Comparison of ENCODE assay signal across 14 cellular contexts in genomic region chr2:205654878-205655601, GRCh38. TPM values are rescaled to one million over a fixed set of nuclear protein-coding genes. Genes with fewer than 3 reads are reported as not detected.
A peak's percentile ranks its signal among the peaks of the same experiment; 100 is the strongest.
DNase-seq lines count a peak whose midpoint lies in the region; ATAC-seq and TF ChIP-seq lines count a peak whose summit lies in the region.
"Had no signal": no experiment of that assay in that cellular context is flagged by ENCODE, and none has a peak within 500 bp of the region (broad histone marks: within the 10 kb centered on the region; RNA-seq: fewer than 3 reads in every experiment).

No MANE protein-coding gene starts in this region.

- peaks cover 28% of the 10 kb centered on the region for H3K4me1 ChIP-seq in ACC112 (ENCODE audit: control insufficient read depth, insufficient read depth, low read length, unreplicated experiment)
- peaks cover 0 to 13% (median 0%) of the 10 kb centered on the region in 3 donors for H3K4me1 ChIP-seq in gastroesophageal sphincter
- peaks cover 0 to 5% of the 10 kb centered on the region in 2 donors for H3K4me1 ChIP-seq in aorta (ENCODE audit: control insufficient read depth in 1 of 2, insufficient read depth in 2 of 2, low read length in 2 of 2)

- peaks cover 69% of the 10 kb centered on the region for H3K4me1 Mint-ChIP-seq in HFFc6 (ENCODE audit: low read depth)
- H3K4me1 Mint-ChIP-seq in CD14-positive monocyte: no peaks in the 10 kb centered on the region
- H3K4me1 Mint-ChIP-seq: IgD-negative memory B cell had no signal

- no peaks in the 10 kb centered on the region for H3K9me3 ChIP-seq in gastroesophageal sphincter
- H3K9me3 ChIP-seq in aorta (ENCODE audit: control insufficient read depth, low read length): no peaks in the 10 kb centered on the region

- H3K27me3 Mint-ChIP-seq in HFFc6 (ENCODE audit: insufficient read depth) (no peaks in the 10 kb centered on the region; the same call in none of the 2 replicates), CD14-positive monocyte (ENCODE audit: low read depth in 3 of 3) (peaks cover 4 to 11% (median 7%) of the 10 kb centered on the region in 3 donors)

- H3K4me3 ChIP-seq in ACC112 (ENCODE audit: low read depth, low read length): no peak overlapping the region
- no peak overlapping the region for H3K4me3 ChIP-seq in gastroesophageal sphincter
- H3K4me3 ChIP-seq in aorta (ENCODE audit: low read length in 2 of 2): no peak overlapping the region

- H3K27ac Mint-ChIP-seq in HFFc6 (peak overlapping the region; percentile 74), CD14-positive monocyte (no peak overlapping the region)
- H3K27ac Mint-ChIP-seq: B cell, IgD-negative memory B cell, WTC11 had no signal

- intact Hi-C loops in CD14-positive monocyte (cut with micrococcal nuclease): no loop called here
- intact Hi-C loops in aorta (cut with DNase I): no loop called here

- DNase-seq in HFFc6 (peak; percentile 84), amniotic stem cell (lab: John Stamatoyannopoulos, UW) (peak; percentile 34), NCI-H2107 treated with DMSO at 0.1 percent for 48 hours (lab: John Stamatoyannopoulos, UW; ENCODE audit: unreplicated experiment) (no peak), globus pallidus (ENCODE audit: low spot score) (no peak), CD14-positive monocyte (ENCODE audit: low spot score) (no peak), aorta (no peak)
- DNase-seq: effector CD8-positive, alpha-beta T cell; midbrain; NCI-H187 treated with DMSO at 0.1 percent for 48 hours had no signal

- H3K4me3 Mint-ChIP-seq in HFFc6 (peak overlapping the region; percentile 16; the same call in 1 of the 2 replicates), CD14-positive monocyte (no peak overlapping the region)
- H3K4me3 Mint-ChIP-seq: B cell, IgD-negative memory B cell, WTC11 had no signal

- H3K27ac ChIP-seq in ACC112 (ENCODE audit: low read depth, low read length) (peak overlapping the region; percentile 25), gastroesophageal sphincter (no peak overlapping the region), aorta (ENCODE audit: low read depth in 1 of 2, low read length in 2 of 2) (peak overlapping the region in 1 of 2 donors; percentile 60)

- H3K36me3 ChIP-seq in ACC112 (ENCODE audit: insufficient read depth, low read length) (no peaks in the 10 kb centered on the region), gastroesophageal sphincter (no peaks in the 10 kb centered on the region), aorta (ENCODE audit: control insufficient read depth in 1 of 2, insufficient read depth in 2 of 2, low read length in 1 of 2) (no peaks in the 10 kb centered on the region)

- TF ChIP-seq POLR2A in gastroesophageal sphincter (IDR thresholded peaks at IDR 0.05): no peak

- peak overlapping the region; percentile 47 for H2AFZ ChIP-seq in ACC112 (ENCODE audit: low read length, unreplicated experiment)

- TF ChIP-seq CTCF in HFFc6 (IDR thresholded peaks at IDR 0.05) (no peak), gastroesophageal sphincter (IDR thresholded peaks at IDR 0.05) (no peak), CD14-positive monocyte (IDR thresholded peaks at IDR 0.05) (no peak)

- H3K27me3 ChIP-seq in ACC112 (ENCODE audit: insufficient read depth, low read length): no peaks in the 10 kb centered on the region
- H3K27me3 ChIP-seq in gastroesophageal sphincter: no peaks in the 10 kb centered on the region
- no peaks in the 10 kb centered on the region for H3K27me3 ChIP-seq in aorta (ENCODE audit: control insufficient read depth in 1 of 2, insufficient read depth in 2 of 2, low read length in 1 of 2)

- 83 to 91% methylated on average over 3 to 7 of the region's 10 CpGs for WGBS in gastroesophageal sphincter (ENCODE audit: low coverage in 1 of 2), 2 donors
- WGBS in aorta, 2 donors: 66 to 72% methylated on average over 10 of the region's 10 CpGs

- peak; percentile 29 for ATAC-seq in gastroesophageal sphincter
- no peak for ATAC-seq in aorta (ENCODE audit: low FRiP score)
- ATAC-seq: WTC11 had no signal

- H3K9me3 Mint-ChIP-seq in HFFc6: no peaks in the 10 kb centered on the region
- peaks cover 0 to 2% (median 0%) of the 10 kb centered on the region in 7 donors for H3K9me3 Mint-ChIP-seq in CD14-positive monocyte

- H3K36me3 Mint-ChIP-seq in HFFc6 (ENCODE audit: low read depth) (no peaks in the 10 kb centered on the region), CD14-positive monocyte (no peaks in the 10 kb centered on the region)
- H3K36me3 Mint-ChIP-seq: IgD-negative memory B cell, WTC11 had no signal

- no peak for TF ChIP-seq EP300 in gastroesophageal sphincter (IDR thresholded peaks at IDR 0.05)

- H3K79me2 ChIP-seq in ACC112 (ENCODE audit: control insufficient read depth, insufficient read depth, low read length, unreplicated experiment): no peaks in the 10 kb centered on the region

RNA-seq across cellular contexts. Expression of gene NRP2, which starts 27.3 kb away (rescaled TPM):
- 10 to 100 TPM; 11.8 to 25.1 (median 21.4) TPM for total RNA-seq in HFFc6 (2021; fragmentation: NEBNext Ultra II Directional; extraction: Animal tissue kit (Norgen Biotek cat#: 25700))
- total RNA-seq in gastroesophageal sphincter: 100 to 1,000 TPM; 278 to 466 (median 371) TPM
- polyA plus RNA-seq in CD14-positive monocyte: 1 to 10 TPM in 1 of 2 donors, under 1 TPM in 1; 0.97 to 1.6 TPM
- 10 to 100 TPM; 41.5 to 67.3 TPM for total RNA-seq in aorta
- 10 to 100 TPM; 13.6 to 15.5 TPM for polyA plus RNA-seq in aorta

Comparison
In these comparisons a context has a peak if more than half of its experiments do, and no peak if none do; other contexts are left out.
1. DNase-seq: peak in HFFc6 (single experiment) and amniotic stem cell (single experiment); none in NCI-H2107 treated with DMSO at 0.1 percent for 48 hours (single experiment), globus pallidus (single experiment), CD14-positive monocyte (single experiment) and aorta (0 of 2).
2. RNA of gene NRP2, which starts 27.3 kb away (total RNA-seq): 278 to 466 TPM in gastroesophageal sphincter; 41.5 to 67.3 TPM in aorta and 11.8 to 25.1 TPM in HFFc6; every median in the first group is over 4 times any median in the second.